Comparison of ENCODE assay signal across 29 cellular contexts in the genomic region with DNA sequence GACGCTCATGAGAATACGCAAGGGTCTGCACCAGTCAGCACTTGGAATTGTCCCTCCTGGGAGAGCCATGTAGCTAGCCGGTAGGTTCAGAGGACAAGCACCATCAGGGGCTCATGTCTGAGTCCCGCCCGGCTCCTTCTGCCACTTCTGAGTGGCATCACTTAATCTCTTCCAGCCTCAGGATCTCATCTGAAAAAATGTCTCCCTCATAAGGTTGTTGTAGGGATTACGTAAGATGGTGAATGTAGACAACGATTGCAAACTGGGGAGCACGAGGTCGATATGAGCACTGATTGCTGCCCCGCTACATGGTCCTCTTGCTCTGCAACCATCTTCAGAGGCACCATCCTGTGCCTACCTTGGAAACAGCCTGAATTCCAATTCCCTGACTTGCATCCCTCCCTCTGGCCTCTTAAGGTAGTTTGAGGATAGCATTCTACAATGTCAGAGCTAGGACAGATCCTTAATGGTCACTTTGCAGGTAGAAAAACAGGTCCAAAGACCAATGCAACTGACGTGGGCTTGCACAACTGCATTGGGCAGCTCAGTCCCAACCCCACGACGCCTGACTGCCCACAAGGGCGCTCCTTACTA.
DNase-seq lines count a peak whose midpoint lies in the region; ATAC-seq and TF ChIP-seq lines count a peak whose summit lies in the region.
"Had no signal": no experiment of that assay in that cellular context is flagged by ENCODE, and none has a peak within 500 bp of the region (broad histone marks: within the 10 kb centered on the region; RNA-seq: fewer than 3 reads in every experiment).

No MANE protein-coding gene starts in this region.

- H3K4me1 ChIP-seq in right cardiac atrium (ENCODE audit: control insufficient read depth, insufficient read depth, low read length): no peaks in the 10 kb centered on the region
- H3K4me1 ChIP-seq: parathyroid adenoma, SJSA1, uterus had no signal

- ATAC-seq in right cardiac atrium (no peak), natural killer cell (no peak), GM21723 (IDR thresholded peaks at IDR 0.05; ENCODE audit: unreplicated experiment) (no peak)
- ATAC-seq: activated naive CD8-positive, alpha-beta T cell treated with anti-CD3 and anti-CD28 coated beads, Interleukin-2, amount 50 U/mL, for 24 hours; Panc1; sciatic nerve had no signal

- no peaks in the 10 kb centered on the region for H3K27me3 ChIP-seq in right cardiac atrium (ENCODE audit: control insufficient read depth, insufficient read depth)
- H3K27me3 ChIP-seq: SJSA1, uterus had no signal

- no peaks in the 10 kb centered on the region for H3K9me3 Mint-ChIP-seq in natural killer cell
- H3K9me3 Mint-ChIP-seq in activated T-helper 1 cell treated with anti-CD3 and anti-CD28 coated beads, Interleukin-12 subunit alpha, Interleukin-12 subunit beta, Interleukin-2, Interleukin-4 antibody, amounts not matched to agents 30 ng/mL and 10 ng/mL and 1 ng/mL, durations not matched to agents 14 hours and 24 hours and 36 hours: no peaks in the 10 kb centered on the region
- H3K9me3 Mint-ChIP-seq: activated naive CD8-positive, alpha-beta T cell treated with anti-CD3 and anti-CD28 coated beads, Interleukin-2, amount 50 U/mL, for 24 hours; dendritic cell treated with granulocyte-macrophage colony-stimulating factor and Interleukin-4, amounts not matched to agents 40 ng/mL and 50 ng/mL, for 4 days; naive B cell; T-helper 1 cell treated with Interleukin-12 subunit alpha and Interleukin-12 subunit beta and Interleukin-4 antibody, amounts not matched to agents 30 μg/mL and 1 μg/mL, for 36 hours had no signal

- peaks cover 9 to 12% of the 10 kb centered on the region in 2 donors for H3K27me3 Mint-ChIP-seq in natural killer cell (ENCODE audit: low read depth in 2 of 2)
- H3K27me3 Mint-ChIP-seq in activated T-helper 1 cell treated with anti-CD3 and anti-CD28 coated beads, Interleukin-12 subunit alpha, Interleukin-12 subunit beta, Interleukin-2, Interleukin-4 antibody, amounts not matched to agents 30 ng/mL and 10 ng/mL and 1 ng/mL, durations not matched to agents 14 hours and 24 hours and 36 hours (ENCODE audit: insufficient read depth): no peaks in the 10 kb centered on the region

- H3K9me3 ChIP-seq in right cardiac atrium (ENCODE audit: control insufficient read depth, low read length): no peaks in the 10 kb centered on the region
- H3K9me3 ChIP-seq: SJSA1, uterus had no signal

- no peak overlapping the region for H3K4me3 ChIP-seq in right cardiac atrium (ENCODE audit: low read length)
- H3K4me3 ChIP-seq: GM23248, SJSA1, uterus had no signal

- H3K4me1 Mint-ChIP-seq in natural killer cell: peaks cover 4 to 5% of the 10 kb centered on the region in 2 donors
- H3K4me1 Mint-ChIP-seq in activated T-helper 1 cell treated with anti-CD3 and anti-CD28 coated beads, Interleukin-12 subunit alpha, Interleukin-12 subunit beta, Interleukin-2, Interleukin-4 antibody, amounts not matched to agents 30 ng/mL and 10 ng/mL and 1 ng/mL, durations not matched to agents 14 hours and 24 hours and 36 hours (ENCODE audit: low read depth): peaks cover 5% of the 10 kb centered on the region
- H3K4me1 Mint-ChIP-seq: brain had no signal

- TF ChIP-seq CTCF in natural killer cell (IDR thresholded peaks at IDR 0.05): no peak

- intact Hi-C loops in cardiac septum (cut with DNase I): no loop called here
- intact Hi-C loops in right cardiac atrium (cut with DNase I): no loop called here
- intact Hi-C loops in natural killer cell (cut with micrococcal nuclease): loop anchor here (5.0 kb wide), 1 partner anchor 583 kb away; no protein-coding TSS in a partner anchor
- intact Hi-C loops in activated T-helper 1 cell treated with anti-CD3 and anti-CD28 coated beads, Interleukin-12 subunit alpha, Interleukin-12 subunit beta, Interleukin-2, Interleukin-4 antibody, amounts not matched to agents 30 ng/mL and 10 ng/mL and 1 ng/mL, durations not matched to agents 14 hours and 24 hours and 36 hours (cut with micrococcal nuclease): no loop called here

- no peak overlapping the region for H3K4me3 Mint-ChIP-seq in natural killer cell
- H3K4me3 Mint-ChIP-seq in activated T-helper 1 cell treated with anti-CD3 and anti-CD28 coated beads, Interleukin-12 subunit alpha, Interleukin-12 subunit beta, Interleukin-2, Interleukin-4 antibody, amounts not matched to agents 30 ng/mL and 10 ng/mL and 1 ng/mL, durations not matched to agents 14 hours and 24 hours and 36 hours: no peak overlapping the region
- H3K4me3 Mint-ChIP-seq: activated naive CD8-positive, alpha-beta T cell treated with anti-CD3 and anti-CD28 coated beads, Interleukin-2, amount 50 U/mL, for 24 hours; brain; dendritic cell treated with granulocyte-macrophage colony-stimulating factor and Interleukin-4, amounts not matched to agents 40 ng/mL and 50 ng/mL, for 4 days; T-helper 1 cell treated with Interleukin-12 subunit alpha and Interleukin-12 subunit beta and Interleukin-4 antibody, amounts not matched to agents 30 μg/mL and 1 μg/mL, for 36 hours had no signal

- DNase-seq in cardiac septum (ENCODE audit: low spot score) (peak; percentile 15), right cardiac atrium (no peak), SK-MEL-5 (ENCODE audit: low read depth, low spot score) (peak; percentile 5), iPS-NIHi11 (ENCODE audit: low spot score) (peak; percentile 14), natural killer cell (no peak), NCI-H1092 treated with DMSO at 0.1 percent for 48 hours (lab: John Stamatoyannopoulos, UW) (no peak)
- no peak for DNase-seq in activated T-helper 1 cell treated with anti-CD3 and anti-CD28 coated beads, Interleukin-12 subunit alpha, Interleukin-12 subunit beta, Interleukin-2, Interleukin-4 antibody, amounts not matched to agents 30 ng/mL and 10 ng/mL and 1 ng/mL, durations not matched to agents 14 hours and 24 hours and 36 hours (ENCODE audit: low spot score)
- DNase-seq: ACHN; activated CD4-positive, alpha-beta T cell treated with anti-CD3 and anti-CD28 coated beads, Interleukin-2, amount 50 U/mL, for 4 hours; activated effector memory CD4-positive, alpha-beta T cell treated with anti-CD3 and anti-CD28 coated beads, Interleukin-2, amount 50 U/mL, for 16 hours; activated naive CD8-positive, alpha-beta T cell treated with anti-CD3 and anti-CD28 coated beads, Interleukin-2, amount 50 U/mL, for 24 hours; C1 segment of cervical spinal cord; DMS153; foreskin melanocyte; GM23248; hypothalamus; naive B cell; stimulated activated CD4-positive, alpha-beta T cell treated with anti-CD3 and anti-CD28 coated beads, Interleukin-15, amount 100 ng/mL, for 24 hours; substantia nigra; uterus had no signal

- no peaks in the 10 kb centered on the region for H3K36me3 Mint-ChIP-seq in natural killer cell
- no peaks in the 10 kb centered on the region for H3K36me3 Mint-ChIP-seq in activated T-helper 1 cell treated with anti-CD3 and anti-CD28 coated beads, Interleukin-12 subunit alpha, Interleukin-12 subunit beta, Interleukin-2, Interleukin-4 antibody, amounts not matched to agents 30 ng/mL and 10 ng/mL and 1 ng/mL, durations not matched to agents 14 hours and 24 hours and 36 hours (ENCODE audit: low read depth)
- H3K36me3 Mint-ChIP-seq: brain, naive B cell had no signal

- in situ Hi-C loops in SK-MEL-5 (cut with HindIII; ENCODE audit: low pct_unique_long_range_greater_than_20kb, low sequenced_read_pairs): no loop called here

- 80% methylated on average over 14 of the region's 14 CpGs for WGBS in right cardiac atrium

- H3K27ac Mint-ChIP-seq in natural killer cell: no peak overlapping the region
- H3K27ac Mint-ChIP-seq in activated T-helper 1 cell treated with anti-CD3 and anti-CD28 coated beads, Interleukin-12 subunit alpha, Interleukin-12 subunit beta, Interleukin-2, Interleukin-4 antibody, amounts not matched to agents 30 ng/mL and 10 ng/mL and 1 ng/mL, durations not matched to agents 14 hours and 24 hours and 36 hours: no peak overlapping the region
- H3K27ac Mint-ChIP-seq: activated naive CD8-positive, alpha-beta T cell treated with anti-CD3 and anti-CD28 coated beads, Interleukin-2, amount 50 U/mL, for 24 hours; brain; dendritic cell treated with granulocyte-macrophage colony-stimulating factor and Interleukin-4, amounts not matched to agents 40 ng/mL and 50 ng/mL, for 4 days; T-helper 1 cell treated with Interleukin-12 subunit alpha and Interleukin-12 subunit beta and Interleukin-4 antibody, amounts not matched to agents 30 μg/mL and 1 μg/mL, for 36 hours had no signal

- H3K27ac ChIP-seq in right cardiac atrium (ENCODE audit: low read length): no peak overlapping the region
- H3K27ac ChIP-seq: GM23248, KMS-11, parathyroid adenoma, SJSA1, uterus had no signal

Comparison
In these comparisons a context has a peak if more than half of its experiments do, and no peak if none do; other contexts are left out.
1. DNase-seq: peak in cardiac septum (single experiment), SK-MEL-5 (single experiment) and iPS-NIHi11 (single experiment); none in right cardiac atrium (0 of 3), natural killer cell (single experiment), activated T-helper 1 cell treated with anti-CD3 and anti-CD28 coated beads, Interleukin-12 subunit alpha, Interleukin-12 subunit beta, Interleukin-2, Interleukin-4 antibody, amounts not matched to agents 30 ng/mL and 10 ng/mL and 1 ng/mL, durations not matched to agents 14 hours and 24 hours and 36 hours (single experiment) and NCI-H1092 treated with DMSO at 0.1 percent for 48 hours (single experiment).